ENCODE assay signal across 19 cellular contexts in the genomic region with DNA sequence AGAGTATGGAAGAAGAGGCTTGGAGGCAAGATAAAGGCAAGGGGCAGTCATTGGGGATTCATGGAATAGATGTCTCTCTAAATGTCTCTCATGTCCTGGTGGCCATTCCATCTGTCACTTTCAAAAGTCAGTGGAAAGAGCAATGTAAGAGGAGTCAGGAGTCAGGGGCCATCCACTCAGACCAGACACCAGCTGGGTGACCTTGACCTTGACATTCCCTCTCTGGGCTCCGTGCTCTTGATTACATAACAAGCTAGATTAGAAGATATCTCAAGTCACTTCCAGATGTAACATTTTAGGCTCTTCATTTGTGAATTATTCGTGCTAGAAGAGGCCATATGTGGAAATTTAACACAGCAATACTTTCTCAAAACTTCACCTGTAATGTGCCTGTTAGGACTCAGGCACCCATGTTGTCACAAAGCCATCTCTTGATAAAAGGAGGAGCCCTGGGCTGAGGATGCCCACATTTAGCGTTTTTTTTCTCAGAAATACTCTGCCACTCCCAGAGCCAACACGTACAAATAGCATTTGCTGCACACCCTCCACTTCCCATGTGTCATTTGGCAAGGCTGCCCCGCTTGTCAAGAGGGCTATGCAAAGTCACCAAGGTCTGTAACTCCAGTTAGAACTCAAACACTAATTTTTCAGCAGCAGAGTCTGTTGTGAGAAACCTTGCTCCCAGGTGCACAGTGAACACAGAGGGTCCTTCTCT.
DNase-seq lines count a peak whose midpoint lies in the region; ATAC-seq, FAIRE-seq and TF ChIP-seq lines count a peak whose summit lies in the region.
"Had no signal": no experiment of that assay in that cellular context is flagged by ENCODE, and none has a peak within 500 bp of the region (broad histone marks: within the 10 kb centered on the region; RNA-seq: fewer than 3 reads in every experiment).

No MANE protein-coding gene starts in this region.

- H3K4me3 Mint-ChIP-seq in stimulated activated memory B cell treated with anti-CD40 and anti-IgM and Interleukin-4, amounts not matched to agents 10 μg/mL and 1 μg/mL and 100 μg/mL, for 72 hours, result no peak overlapping the region
- H3K4me3 Mint-ChIP-seq: B cell; CD14-positive monocyte; CD8-positive, alpha-beta memory T cell; HFFc6; IgD-negative memory B cell had no signal

- H3K4me1 Mint-ChIP-seq in stimulated activated memory B cell treated with anti-CD40 and anti-IgM and Interleukin-4, amounts not matched to agents 10 μg/mL and 1 μg/mL and 100 μg/mL, for 72 hours, result no peaks in the 10 kb centered on the region
- H3K4me1 Mint-ChIP-seq: B cell, CD14-positive monocyte, IgD-negative memory B cell had no signal

- H4K91ac ChIP-seq in IMR-90 (ENCODE audit: insufficient read depth, low read depth, low read length), result no peak overlapping the region

- DNase-seq in A549 (ENCODE audit: low read depth in 1 of 2, low spot score in 1 of 2) (no peak), IMR-90 (no peak), bronchial epithelial cell (ENCODE audit: low read depth) (no peak), dedifferentiated amniotic fluid mesenchymal stem cell (ENCODE audit: extremely low spot score) (no peak), HK-2 (ENCODE audit: unreplicated experiment) (no peak), lower leg skin (ENCODE audit: low spot score in 2 of 2) (no peak)
- DNase-seq: 8988T, ACHN, Caco-2, GF-D8, HCEC 1CT, HFFc6, KG1 had no signal

- H3K56ac ChIP-seq in IMR-90 (ENCODE audit: extremely low read depth, insufficient read depth, low read length), result no peak overlapping the region

- no peak for TF ChIP-seq POLR2A in A549 (IDR thresholded peaks at IDR 0.05; ENCODE audit: low read length)
- TF ChIP-seq POLR2A in IMR-90 (IDR thresholded peaks at IDR 0.05; ENCODE audit: low read depth, low read length), result no peak
- TF ChIP-seq POLR2A in lower leg skin (IDR thresholded peaks at IDR 0.05), result no peak

- H2AFZ ChIP-seq in IMR-90 (replicated peaks; ENCODE audit: low read length, poor library complexity), result no peak overlapping the region

- no peaks in the 10 kb centered on the region for H3K9me3 Mint-ChIP-seq in stimulated activated memory B cell treated with anti-CD40 and anti-IgM and Interleukin-4, amounts not matched to agents 10 μg/mL and 1 μg/mL and 100 μg/mL, for 72 hours
- H3K9me3 Mint-ChIP-seq: CD8-positive, alpha-beta memory T cell; HFFc6; IgD-negative memory B cell had no signal

- no peak overlapping the region for H2BK5ac ChIP-seq in IMR-90 (ENCODE audit: low read depth, low read length, poor library complexity, severe bottlenecking)

- peak; percentile 85 for FAIRE-seq in A549 (lab: Jason Lieb, UNC)
- FAIRE-seq in bronchial epithelial cell (lab: Jason Lieb, UNC), result peak; percentile 62
- FAIRE-seq: GM19239 had no signal

- dilution Hi-C loops in IMR-90 (cut with HindIII; ENCODE audit: low sequenced_read_pairs, unreplicated experiment), result no loop called here

- H3K23ac ChIP-seq in IMR-90 (ENCODE audit: low read depth, low read length), result 0 out of 2 replicates have a peak overlapping the region, but pooled peaks have one; percentile 7

- H3K9me1 ChIP-seq in IMR-90 (ENCODE audit: insufficient read depth, low read length), result no peaks in the 10 kb centered on the region

- no peak overlapping the region for H3K14ac ChIP-seq in IMR-90 (replicated peaks; ENCODE audit: low read depth, low read length)

- no peak overlapping the region for H3K9ac ChIP-seq in IMR-90 (ENCODE audit: low read depth, low read length)

- intact Hi-C loops in IMR-90 (cut with micrococcal nuclease) (no loop called here), lower leg skin (cut with DNase I; ENCODE audit: low total_unique reads) (no loop called here)

- H2BK120ac ChIP-seq in IMR-90 (ENCODE audit: low read depth, low read length), result no peak overlapping the region

- H3K4me1 ChIP-seq in A549, result no peaks in the 10 kb centered on the region
- H3K4me1 ChIP-seq in IMR-90 (ENCODE audit: control insufficient read depth, insufficient read depth, low read length), result no peaks in the 10 kb centered on the region
- H3K4me1 ChIP-seq: Caco-2 had no signal

- no TSS peak for BruUV-seq in IMR-90 (replicated peaks; lab: Mats Ljungman, UMichigan)

- H3K9me3 ChIP-seq in A549 (no peaks in the 10 kb centered on the region), IMR-90 (ENCODE audit: control insufficient read depth, insufficient read depth, low read length) (no peaks in the 10 kb centered on the region)
- H3K9me3 ChIP-seq: Caco-2 had no signal

- no peak overlapping the region for H2BK20ac ChIP-seq in IMR-90 (ENCODE audit: low read depth, low read length)

- no peaks in the 10 kb centered on the region for H3K27me3 Mint-ChIP-seq in stimulated activated memory B cell treated with anti-CD40 and anti-IgM and Interleukin-4, amounts not matched to agents 10 μg/mL and 1 μg/mL and 100 μg/mL, for 72 hours

- H2AK5ac ChIP-seq in IMR-90 (ENCODE audit: low read depth, low read length), result no peak overlapping the region

- no peak overlapping the region for H3K4me2 ChIP-seq in A549
- H3K4me2 ChIP-seq in IMR-90 (ENCODE audit: low read depth, low read length), result no peak overlapping the region

- no peak overlapping the region for H4K8ac ChIP-seq in IMR-90 (ENCODE audit: low read depth in 2 of 2, low read length in 2 of 2)

- H2AK9ac ChIP-seq in IMR-90 (replicated peaks; ENCODE audit: low read depth, low read length, poor library complexity), result no peak overlapping the region

- H3K36me3 Mint-ChIP-seq in stimulated activated memory B cell treated with anti-CD40 and anti-IgM and Interleukin-4, amounts not matched to agents 10 μg/mL and 1 μg/mL and 100 μg/mL, for 72 hours, result no peaks in the 10 kb centered on the region
- H3K36me3 Mint-ChIP-seq: CD14-positive monocyte; CD8-positive, alpha-beta memory T cell had no signal

- H3K36me3 ChIP-seq in IMR-90 (ENCODE audit: control insufficient read depth, insufficient read depth, low read length) (no peaks in the 10 kb centered on the region), bronchial epithelial cell (ENCODE audit: control insufficient read depth, insufficient read depth, low read length) (no peaks in the 10 kb centered on the region)

- TF ChIP-seq CTCF in A549 (IDR thresholded peaks at IDR 0.05) (no peak), IMR-90 (conservative IDR thresholded peaks at IDR 0.05; ENCODE audit: low read depth, low read length) (no peak), bronchial epithelial cell (IDR thresholded peaks at IDR 0.05; ENCODE audit: insufficient read depth, low read length, severe bottlenecking) (no peak), lower leg skin (IDR thresholded peaks at IDR 0.05) (no peak)

- H4K20me1 ChIP-seq in IMR-90 (ENCODE audit: insufficient read depth, low read length), result no peaks in the 10 kb centered on the region

- H3K27me3 ChIP-seq in IMR-90 (ENCODE audit: control insufficient read depth, insufficient read depth, low read length) (peaks cover 31% of the 10 kb centered on the region), bronchial epithelial cell (ENCODE audit: control insufficient read depth, insufficient read depth, low read length) (peaks cover 1% of the 10 kb centered on the region)

- H3K4ac ChIP-seq in IMR-90 (ENCODE audit: low read depth, low read length), result no peak overlapping the region

- in situ Hi-C loops in IMR-90 (cut with MboI; ENCODE audit: low sequenced_read_pairs), result no loop called here

- no peak overlapping the region for H4K5ac ChIP-seq in IMR-90 (ENCODE audit: low read depth, low read length)

- H3K4me3 ChIP-seq in A549, result no peak overlapping the region
- H3K4me3 ChIP-seq in IMR-90 (ENCODE audit: insufficient read depth, low read depth, low read length), result no peak overlapping the region
- H3K4me3 ChIP-seq in bronchial epithelial cell (ENCODE audit: low read depth, low read length), result no peak overlapping the region
- H3K4me3 ChIP-seq in lower leg skin (ENCODE audit: low read depth, poor library complexity, severe bottlenecking), result no peak overlapping the region

- 0% methylated on average over 5 of the region's 5 CpGs for WGBS in A549 (ENCODE audit: missing lambda C conversion rate)
- 72% methylated on average over 2 of the region's 5 CpGs; no CpG with 5 or more reads in 1 of the 2 experiments for WGBS in IMR-90 (ENCODE audit: extremely low coverage in 2 of 2, insufficient read length in 1 of 2), 2 experiments
- WGBS in lower leg skin, 2 donors, result 61 to 64% methylated on average over 5 of the region's 5 CpGs

- H3K18ac ChIP-seq in IMR-90 (ENCODE audit: low read depth, low read length), result no peak overlapping the region

- no peak overlapping the region for H2BK15ac ChIP-seq in IMR-90 (ENCODE audit: low read depth, low read length)

- no peak overlapping the region for H3K27ac ChIP-seq in A549
- H3K27ac ChIP-seq in IMR-90 (ENCODE audit: insufficient read depth, low read length), result no peak overlapping the region

- CTCF ChIA-PET in A549 (lab: Yijun Ruan, JAX) (interaction anchor here (0.9 to 8.9 kb wide), 2 partner anchors 11 to 21 kb away, joined by 3 to 80 read pairs; no protein-coding TSS in a partner anchor), IMR-90 (lab: Yijun Ruan, JAX) (interaction anchor here (1.2 kb wide), 1 partner anchor 9 kb away, joined by 4 read pairs; no protein-coding TSS in a partner anchor)

- no peak for TF ChIP-seq RAD21 in A549 (conservative IDR thresholded peaks at IDR 0.05 in 1 of 2, IDR thresholded peaks at IDR 0.05 in 1 of 2)
- no peak for TF ChIP-seq RAD21 in IMR-90 (IDR thresholded peaks at IDR 0.05; ENCODE audit: low read length)

- H3K27ac Mint-ChIP-seq in stimulated activated memory B cell treated with anti-CD40 and anti-IgM and Interleukin-4, amounts not matched to agents 10 μg/mL and 1 μg/mL and 100 μg/mL, for 72 hours, result no peak overlapping the region
- H3K27ac Mint-ChIP-seq: B cell; CD14-positive monocyte; CD8-positive, alpha-beta memory T cell; HFFc6; IgD-negative memory B cell had no signal

- no peak for TF ChIP-seq EP300 in A549 (IDR thresholded peaks at IDR 0.05)

- H3K79me1 ChIP-seq in IMR-90 (ENCODE audit: low read depth in 1 of 2, low read length in 2 of 2), result no peaks in the 10 kb centered on the region

- POLR2A ChIA-PET in A549 (lab: Yijun Ruan, JAX), result no interaction called here
- POLR2A ChIA-PET in IMR-90 (lab: Charles Lee; ENCODE audit: unreplicated experiment), result no interaction called here

- no peak for ATAC-seq in A549
- ATAC-seq in IMR-90 (ENCODE audit: low read depth), result no peak
- peak; percentile 8 for ATAC-seq in stimulated activated memory B cell treated with anti-CD40 and anti-IgM and Interleukin-4, amounts not matched to agents 10 μg/mL and 1 μg/mL and 100 μg/mL, for 72 hours

TF ChIP-seq in IMR-90, 13 proteins besides CTCF, POLR2A, EP300 and RAD21 (continues in another document):
- TF ChIP-seq MAFK (IDR thresholded peaks at IDR 0.05; ENCODE audit: low read depth, low read length), result no peak
- TF ChIP-seq, protein P1, sequence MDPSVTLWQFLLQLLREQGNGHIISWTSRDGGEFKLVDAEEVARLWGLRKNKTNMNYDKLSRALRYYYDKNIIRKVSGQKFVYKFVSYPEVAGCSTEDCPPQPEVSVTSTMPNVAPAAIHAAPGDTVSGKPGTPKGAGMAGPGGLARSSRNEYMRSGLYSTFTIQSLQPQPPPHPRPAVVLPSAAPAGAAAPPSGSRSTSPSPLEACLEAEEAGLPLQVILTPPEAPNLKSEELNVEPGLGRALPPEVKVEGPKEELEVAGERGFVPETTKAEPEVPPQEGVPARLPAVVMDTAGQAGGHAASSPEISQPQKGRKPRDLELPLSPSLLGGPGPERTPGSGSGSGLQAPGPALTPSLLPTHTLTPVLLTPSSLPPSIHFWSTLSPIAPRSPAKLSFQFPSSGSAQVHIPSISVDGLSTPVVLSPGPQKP (IDR thresholded peaks at IDR 0.05; ENCODE audit: borderline replicate concordance, low read depth, low read length), result no peak
